Comparison of ENCODE assay signal across 2 cellular contexts in genomic region chr7:27165655-27166474, GRCh38.
A peak's percentile ranks its signal among the peaks of the same experiment; 100 is the strongest.
TF ChIP-seq lines count a peak whose summit lies in the region.

No MANE protein-coding gene starts in this region.

TF ChIP-seq in SK-N-SH, 30 proteins besides CTCF, POLR2A, EP300 and RAD21:
- TF ChIP-seq GATA2 (CRISPR knock-in tag; IDR thresholded peaks at IDR 0.05) (no peak), EZH2phosphoT487 (IDR thresholded peaks at IDR 0.05; ENCODE audit: borderline replicate concordance, low read depth) (peak; percentile 92; the same call in 1 of the 2 replicates)

TF ChIP-seq in SK-N-SH treated with all-trans-retinoic acid at 6 μM for 48 hours, 23 proteins besides CTCF, POLR2A, EP300 and RAD21:
- TF ChIP-seq ZFP30 (CRISPR knock-in tag; IDR thresholded peaks at IDR 0.05): no peak
- TF ChIP-seq ESRRG (CRISPR knock-in tag; IDR thresholded peaks at IDR 0.05): no peak
- TF ChIP-seq ISL1 (CRISPR knock-in tag; IDR thresholded peaks at IDR 0.05): no peak
- TF ChIP-seq CSDC2 (CRISPR knock-in tag; IDR thresholded peaks at IDR 0.05): no peak
- no peak for TF ChIP-seq ZNF8 (CRISPR knock-in tag; IDR thresholded peaks at IDR 0.05)
- TF ChIP-seq GLIS3 (CRISPR knock-in tag; IDR thresholded peaks at IDR 0.05): no peak
- TF ChIP-seq TCF4 (CRISPR knock-in tag; IDR thresholded peaks at IDR 0.05; ENCODE audit: borderline replicate concordance): no peak
- TF ChIP-seq ZC3H10 (CRISPR knock-in tag; IDR thresholded peaks at IDR 0.05): no peak
- no peak for TF ChIP-seq POU6F1 (CRISPR knock-in tag; IDR thresholded peaks at IDR 0.05; ENCODE audit: borderline replicate concordance, low read depth)
- no peak for TF ChIP-seq CSRNP3 (CRISPR knock-in tag; IDR thresholded peaks at IDR 0.05)
- no peak for TF ChIP-seq ARNTL (CRISPR knock-in tag; IDR thresholded peaks at IDR 0.05; ENCODE audit: borderline replicate concordance, low read depth)
- no peak for TF ChIP-seq ZFP3 (CRISPR knock-in tag; IDR thresholded peaks at IDR 0.05)
- no peak for TF ChIP-seq PATZ1 (CRISPR knock-in tag; IDR thresholded peaks at IDR 0.05; ENCODE audit: borderline replicate concordance)
